Comparison of ENCODE assay signal across 8 cellular contexts in the genomic region with DNA sequence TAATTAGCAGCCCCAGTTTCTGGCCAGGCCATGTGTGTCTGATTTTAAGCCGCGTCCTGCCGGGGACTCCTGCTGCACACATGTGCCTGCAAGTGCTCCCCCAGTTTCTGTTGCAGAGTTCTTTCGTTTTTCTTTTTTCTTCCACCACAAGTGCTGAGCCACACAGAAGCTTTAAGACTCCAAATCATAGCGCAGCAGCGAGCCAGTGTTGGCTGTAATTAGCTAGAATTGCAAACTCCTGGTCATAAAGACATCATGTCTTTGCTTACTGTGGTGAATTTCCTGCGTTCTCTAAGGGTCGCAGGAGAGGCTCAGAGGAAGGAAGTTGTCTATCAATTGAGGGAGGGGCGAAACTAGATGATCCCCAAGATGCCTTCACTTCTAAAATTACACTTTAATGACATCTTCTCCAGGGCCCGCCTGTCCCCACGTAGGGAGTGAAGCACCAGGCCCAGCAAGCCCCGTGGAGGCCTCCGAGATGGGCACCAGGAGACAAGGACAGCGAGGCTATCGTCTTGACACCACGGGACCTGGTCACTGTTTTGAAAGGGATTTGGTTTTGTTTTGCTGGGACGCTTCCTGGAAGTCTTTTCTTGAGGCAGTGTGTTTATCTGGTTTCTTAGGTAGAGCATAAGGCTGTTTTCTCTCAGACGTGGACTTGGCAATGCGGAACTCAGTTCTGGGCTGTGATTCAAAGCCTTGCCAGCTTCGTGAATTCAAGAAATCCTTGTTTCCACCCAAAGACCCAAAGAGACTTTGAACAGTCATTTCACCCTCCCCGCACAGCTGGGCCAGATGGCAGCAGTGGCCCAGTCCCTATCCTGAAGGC.
DNase-seq lines count a peak whose midpoint lies in the region; ATAC-seq and TF ChIP-seq lines count a peak whose summit lies in the region.

No MANE protein-coding gene starts in this region.

- ATAC-seq in activated CD4-positive, alpha-beta T cell treated with anti-CD3 and anti-CD28 coated beads for 36 hours, result peak; percentile 68
- ATAC-seq in HG03139 (IDR thresholded peaks at IDR 0.05; ENCODE audit: unreplicated experiment) (peak; percentile 77), GM18858 (IDR thresholded peaks at IDR 0.05; ENCODE audit: unreplicated experiment) (no peak)
- ATAC-seq in activated T-helper 17 cell treated with anti-CD3 and anti-CD28 coated beads, Interleukin-2, amount 50 U/mL, for 72 hours (replicated peaks), result peak; percentile 71

- no peaks in the 10 kb centered on the region for H3K9me3 Mint-ChIP-seq in activated CD4-positive, alpha-beta T cell treated with anti-CD3 and anti-CD28 coated beads for 36 hours (ENCODE audit: low read depth)
- no peaks in the 10 kb centered on the region for H3K9me3 Mint-ChIP-seq in activated T-helper 17 cell treated with anti-CD3 and anti-CD28 coated beads, Interleukin-2, amount 50 U/mL, for 72 hours
- no peaks in the 10 kb centered on the region for H3K9me3 Mint-ChIP-seq in nephron

- peak; percentile 63 for DNase-seq in activated CD4-positive, alpha-beta T cell treated with anti-CD3 and anti-CD28 coated beads for 36 hours
- no peak for DNase-seq in activated CD4-positive, alpha-beta T cell treated with anti-CD3 and anti-CD28 coated beads for 1 hour
- no peak for DNase-seq in NCI-H82 treated with DMSO at 0.1 percent for 48 hours (lab: John Stamatoyannopoulos, UW; ENCODE audit: unreplicated experiment)
- DNase-seq in NCI-H524 (lab: John Stamatoyannopoulos, UW), result no peak

- CTCF ChIA-PET in activated CD4-positive, alpha-beta T cell treated with anti-CD3 and anti-CD28 coated beads for 36 hours (lab: Charles Lee), result interaction anchor here (0.5 to 1.5 kb wide), 13 partner anchors 17 to 724 kb away, joined by 3 to 6 read pairs (median 3); no protein-coding TSS in a partner anchor

- peak overlapping the region; percentile 76 for H3K27ac Mint-ChIP-seq in activated CD4-positive, alpha-beta T cell treated with anti-CD3 and anti-CD28 coated beads for 36 hours
- H3K27ac Mint-ChIP-seq in activated T-helper 17 cell treated with anti-CD3 and anti-CD28 coated beads, Interleukin-2, amount 50 U/mL, for 72 hours, result peak overlapping the region; percentile 74
- H3K27ac Mint-ChIP-seq in nephron, result peak overlapping the region; percentile 84 to 96 (median 96)

- peaks cover 66% of the 10 kb centered on the region for H3K4me1 Mint-ChIP-seq in activated CD4-positive, alpha-beta T cell treated with anti-CD3 and anti-CD28 coated beads for 36 hours
- peaks cover 29% of the 10 kb centered on the region for H3K4me1 Mint-ChIP-seq in activated T-helper 17 cell treated with anti-CD3 and anti-CD28 coated beads, Interleukin-2, amount 50 U/mL, for 72 hours
- peaks cover 27% of the 10 kb centered on the region for H3K4me1 Mint-ChIP-seq in nephron

- POLR2A ChIA-PET in activated CD4-positive, alpha-beta T cell treated with anti-CD3 and anti-CD28 coated beads for 36 hours (lab: Charles Lee), result interaction anchor here (0.7 to 1.2 kb wide), 3 partner anchors 16 to 31 kb away, joined by 3 to 7 read pairs (median 3); no protein-coding TSS in a partner anchor

- no peak for TF ChIP-seq CTCF in nephron (IDR thresholded peaks at IDR 0.05; ENCODE audit: unreplicated experiment in 3 of 3)

- intact Hi-C loops in activated CD4-positive, alpha-beta T cell treated with anti-CD3 and anti-CD28 coated beads for 36 hours (cut with DNase I, micrococcal nuclease), result loop anchor here (1.0 to 2.0 kb wide), 2 partner anchors 17 to 53 kb away; no protein-coding TSS in a partner anchor

- H3K4me3 Mint-ChIP-seq in activated CD4-positive, alpha-beta T cell treated with anti-CD3 and anti-CD28 coated beads for 36 hours, result peak overlapping the region; percentile 55
- peak overlapping the region; percentile 77 for H3K4me3 Mint-ChIP-seq in activated T-helper 17 cell treated with anti-CD3 and anti-CD28 coated beads, Interleukin-2, amount 50 U/mL, for 72 hours
- peak overlapping the region; percentile 59 to 64 (median 63) for H3K4me3 Mint-ChIP-seq in nephron

- H3K36me3 Mint-ChIP-seq in activated CD4-positive, alpha-beta T cell treated with anti-CD3 and anti-CD28 coated beads for 36 hours (ENCODE audit: low read depth), result peaks cover 2% of the 10 kb centered on the region
- H3K36me3 Mint-ChIP-seq in activated T-helper 17 cell treated with anti-CD3 and anti-CD28 coated beads, Interleukin-2, amount 50 U/mL, for 72 hours (ENCODE audit: low read depth), result no peaks in the 10 kb centered on the region
- no peaks in the 10 kb centered on the region for H3K36me3 Mint-ChIP-seq in nephron (ENCODE audit: low read depth)

- H3K27me3 Mint-ChIP-seq in activated CD4-positive, alpha-beta T cell treated with anti-CD3 and anti-CD28 coated beads for 36 hours, result no peaks in the 10 kb centered on the region
- no peaks in the 10 kb centered on the region for H3K27me3 Mint-ChIP-seq in activated T-helper 17 cell treated with anti-CD3 and anti-CD28 coated beads, Interleukin-2, amount 50 U/mL, for 72 hours
- H3K27me3 Mint-ChIP-seq in nephron (ENCODE audit: low read depth), result peaks cover 5% of the 10 kb centered on the region
